Comparison of ENCODE assay signal across 19 cellular contexts in the genomic region with DNA sequence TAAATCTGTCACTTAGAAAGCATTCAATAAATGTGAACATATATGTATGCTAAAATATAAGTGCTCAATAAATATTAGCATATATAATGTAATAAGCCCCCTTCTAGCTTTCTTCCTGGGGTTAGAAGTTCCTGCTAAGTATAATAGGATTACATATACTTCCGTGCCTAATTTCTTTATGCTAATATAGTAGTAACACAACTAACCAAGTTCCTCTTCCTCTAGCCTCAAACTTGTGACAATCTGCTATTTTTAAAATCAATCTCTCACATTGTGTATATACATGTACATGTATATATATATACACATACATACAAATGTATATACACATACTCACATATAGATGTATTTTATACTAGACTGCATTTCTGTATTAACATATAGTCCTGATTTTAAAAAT.
"Had no signal": no experiment of that assay in that cellular context is flagged by ENCODE, and none has a peak within 500 bp of the region (broad histone marks: within the 10 kb centered on the region; RNA-seq: fewer than 3 reads in every experiment).

No MANE protein-coding gene starts in this region.

- DNase-seq: activated effector memory CD4-positive, alpha-beta T cell treated with Interleukin-2 at 50 U/mL for 16 hours; activated T-cell treated with anti-CD3 and anti-CD28 coated beads, Interleukin-2, amount 50 U/mL, for 24 hours; body of pancreas; central memory CD4-positive, alpha-beta T cell; cortex of kidney; effector CD8-positive, alpha-beta T cell; foreskin melanocyte; heart right ventricle; mammary epithelial cell; psoas muscle; right lobe of liver; spleen; stimulated activated CD4-positive, alpha-beta T cell treated with anti-CD3 and anti-CD28 coated beads, Interleukin-1b, Interleukin-23, amount 100 ng/mL, for 48 hours; stimulated activated naive CD8-positive, alpha-beta T cell treated with anti-CD3 and anti-CD28 coated beads, Interleukin-15, Interleukin-2, amounts not matched to agents 100 U/mL and 50 U/mL, for 24 hours; upper lobe of left lung had no signal

- H3K27me3 Mint-ChIP-seq: activated naive CD4-positive, alpha-beta T cell treated with anti-CD3 and anti-CD28 coated beads, Interleukin-2, amount 50 U/mL, for 24 hours; activated T-cell treated with anti-CD3 and anti-CD28 coated beads, Interleukin-2, amount 50 U/mL, for 24 hours had no signal

- H3K36me3 ChIP-seq: heart right ventricle, right lobe of liver, spleen, suprapubic skin, upper lobe of left lung had no signal

- ATAC-seq: body of pancreas; heart right ventricle; left lobe of liver; psoas muscle; right lobe of liver; stimulated activated naive CD8-positive, alpha-beta T cell treated with anti-CD3 and anti-CD28 coated beads, Interleukin-15, Interleukin-2, amounts not matched to agents 100 U/mL and 50 U/mL, for 24 hours had no signal

- H3K9me3 Mint-ChIP-seq: activated naive CD4-positive, alpha-beta T cell treated with anti-CD3 and anti-CD28 coated beads, Interleukin-2, amount 50 U/mL, for 24 hours; activated T-cell treated with anti-CD3 and anti-CD28 coated beads, Interleukin-2, amount 50 U/mL, for 24 hours; nephron had no signal

- H3K27ac ChIP-seq: body of pancreas, heart right ventricle, psoas muscle, right lobe of liver, suprapubic skin, upper lobe of left lung had no signal

- H3K4me3 Mint-ChIP-seq: activated naive CD4-positive, alpha-beta T cell treated with anti-CD3 and anti-CD28 coated beads, Interleukin-2, amount 50 U/mL, for 24 hours; activated T-cell treated with anti-CD3 and anti-CD28 coated beads, Interleukin-2, amount 50 U/mL, for 24 hours; nephron had no signal

- H3K27ac Mint-ChIP-seq: activated T-cell treated with anti-CD3 and anti-CD28 coated beads, Interleukin-2, amount 50 U/mL, for 24 hours; nephron had no signal

- H3K9me3 ChIP-seq: body of pancreas, heart right ventricle, psoas muscle, right lobe of liver, spleen, suprapubic skin, upper lobe of left lung had no signal

- H3K27me3 ChIP-seq: body of pancreas, heart right ventricle, right lobe of liver, spleen, suprapubic skin, upper lobe of left lung had no signal

- H3K4me3 ChIP-seq: body of pancreas, heart right ventricle, psoas muscle, right lobe of liver, spleen, suprapubic skin, upper lobe of left lung had no signal
